Comparison of ENCODE assay signal across 1 cellular context in genomic region chr12:53223006-53223305, GRCh38.
TF ChIP-seq lines count a peak whose summit lies in the region.

No MANE protein-coding gene starts in this region.

TF ChIP-seq in GM23338, 12 proteins besides CTCF, POLR2A, EP300 and RAD21 (continued from another document):
- TF ChIP-seq NANOG (IDR thresholded peaks at IDR 0.05; ENCODE audit: borderline replicate concordance) (no peak), EZH2 (IDR thresholded peaks at IDR 0.05; ENCODE audit: low read depth, unreplicated experiment) (no peak), POLR2AphosphoS5 (IDR thresholded peaks at IDR 0.05; ENCODE audit: low read depth) (no peak), EZH2phosphoT487 (IDR thresholded peaks at IDR 0.05; ENCODE audit: unreplicated experiment) (no peak), ZNF462 (CRISPR knock-in tag; IDR thresholded peaks at IDR 0.05) (no peak), REST (IDR thresholded peaks at IDR 0.05; ENCODE audit: unreplicated experiment) (no peak), ETS1 (IDR thresholded peaks at IDR 0.05) (no peak), CREB1 (CRISPR knock-in tag; IDR thresholded peaks at IDR 0.05; ENCODE audit: low read depth) (no peak)
